Comparison of ENCODE assay signal across 10 cellular contexts in genomic region chr12:53208435-53208834, GRCh38. TPM values are rescaled to one million over a fixed set of nuclear protein-coding genes. Genes with fewer than 3 reads are reported as not detected.
DNase-seq lines count a peak whose midpoint lies in the region; ATAC-seq lines count a peak whose summit lies in the region.
"Had no signal": no experiment of that assay in that cellular context is flagged by ENCODE, and none has a peak within 500 bp of the region (broad histone marks: within the 10 kb centered on the region; RNA-seq: fewer than 3 reads in every experiment).

No MANE protein-coding gene starts in this region.

- peak overlapping the region; percentile 89 for H3K27ac Mint-ChIP-seq in T-helper 1 cell treated with Interleukin-12 subunit alpha and Interleukin-12 subunit beta and Interleukin-4 antibody, amounts not matched to agents 30 μg/mL and 1 μg/mL, for 36 hours
- H3K27ac Mint-ChIP-seq in activated naive CD8-positive, alpha-beta T cell treated with anti-CD3 and anti-CD28 coated beads for 36 hours = peak overlapping the region; percentile 81

- intact Hi-C loops in sciatic nerve (cut with DNase I) = no loop called here

- peak; percentile 66 for ATAC-seq in sciatic nerve
- no peak for ATAC-seq in HG02981 (IDR thresholded peaks at IDR 0.05; ENCODE audit: unreplicated experiment)
- ATAC-seq: PC-3 had no signal

- H3K36me3 Mint-ChIP-seq in T-helper 1 cell treated with Interleukin-12 subunit alpha and Interleukin-12 subunit beta and Interleukin-4 antibody, amounts not matched to agents 30 μg/mL and 1 μg/mL, for 36 hours (ENCODE audit: low read depth) = peaks cover 45% of the 10 kb centered on the region
- peaks cover 54% of the 10 kb centered on the region for H3K36me3 Mint-ChIP-seq in activated naive CD8-positive, alpha-beta T cell treated with anti-CD3 and anti-CD28 coated beads for 36 hours

- H3K27me3 Mint-ChIP-seq in T-helper 1 cell treated with Interleukin-12 subunit alpha and Interleukin-12 subunit beta and Interleukin-4 antibody, amounts not matched to agents 30 μg/mL and 1 μg/mL, for 36 hours (ENCODE audit: low read depth) = no peaks in the 10 kb centered on the region
- H3K27me3 Mint-ChIP-seq in activated naive CD8-positive, alpha-beta T cell treated with anti-CD3 and anti-CD28 coated beads for 36 hours = no peaks in the 10 kb centered on the region

- H3K9me3 Mint-ChIP-seq in T-helper 1 cell treated with Interleukin-12 subunit alpha and Interleukin-12 subunit beta and Interleukin-4 antibody, amounts not matched to agents 30 μg/mL and 1 μg/mL, for 36 hours = no peaks in the 10 kb centered on the region
- no peaks in the 10 kb centered on the region for H3K9me3 Mint-ChIP-seq in activated naive CD8-positive, alpha-beta T cell treated with anti-CD3 and anti-CD28 coated beads for 36 hours

- peaks cover 52% of the 10 kb centered on the region for H3K4me1 Mint-ChIP-seq in T-helper 1 cell treated with Interleukin-12 subunit alpha and Interleukin-12 subunit beta and Interleukin-4 antibody, amounts not matched to agents 30 μg/mL and 1 μg/mL, for 36 hours (ENCODE audit: low read depth)
- H3K4me1 Mint-ChIP-seq in activated naive CD8-positive, alpha-beta T cell treated with anti-CD3 and anti-CD28 coated beads for 36 hours = peaks cover 59% of the 10 kb centered on the region

- DNase-seq in T-helper 1 cell (no peak), sciatic nerve (ENCODE audit: low spot score) (no peak), NCI-H1048 (lab: John Stamatoyannopoulos, UW) (no peak)
- DNase-seq in activated naive CD8-positive, alpha-beta T cell treated with anti-CD3 and anti-CD28 coated beads for 36 hours = no peak
- DNase-seq: NCI-H1694 treated with DMSO at 0.1 percent for 48 hours, nucleus accumbens, PC-3, WERI-Rb-1 had no signal

- H3K4me3 Mint-ChIP-seq in T-helper 1 cell treated with Interleukin-12 subunit alpha and Interleukin-12 subunit beta and Interleukin-4 antibody, amounts not matched to agents 30 μg/mL and 1 μg/mL, for 36 hours = peak overlapping the region; percentile 84
- peak overlapping the region; percentile 62 for H3K4me3 Mint-ChIP-seq in activated naive CD8-positive, alpha-beta T cell treated with anti-CD3 and anti-CD28 coated beads for 36 hours

RNA-seq across cellular contexts. Expression of gene ITGB7, which starts 1.4 kb away (rescaled TPM):
- total RNA-seq in activated naive CD8-positive, alpha-beta T cell treated with anti-CD3 and anti-CD28 coated beads for 36 hours = 100 to 1,000 TPM; 102 to 105 TPM
- total RNA-seq in sciatic nerve = 33.4 TPM

RNA-seq across cellular contexts. Expression of gene RARG, which starts 23.6 kb away (rescaled TPM):
- total RNA-seq in activated naive CD8-positive, alpha-beta T cell treated with anti-CD3 and anti-CD28 coated beads for 36 hours = 10 to 100 TPM; 22.7 to 26.0 TPM
- 56.3 TPM for total RNA-seq in sciatic nerve

RNA-seq across cellular contexts. Expression of gene CSAD, which starts 27.7 kb away (rescaled TPM):
- total RNA-seq in activated naive CD8-positive, alpha-beta T cell treated with anti-CD3 and anti-CD28 coated beads for 36 hours = 10 to 100 TPM; 11.8 to 11.9 TPM
- 81.7 TPM for total RNA-seq in sciatic nerve

RNA-seq across cellular contexts. Expression of gene ZNF740, which starts 27.9 kb away (rescaled TPM):
- total RNA-seq in activated naive CD8-positive, alpha-beta T cell treated with anti-CD3 and anti-CD28 coated beads for 36 hours = 10 to 100 TPM; 34.9 to 42.8 TPM
- 51.0 TPM for total RNA-seq in sciatic nerve

RNA-seq across cellular contexts. Expression of gene ESPL1, which starts 59.7 kb away (rescaled TPM):
- total RNA-seq in activated naive CD8-positive, alpha-beta T cell treated with anti-CD3 and anti-CD28 coated beads for 36 hours = 10 to 100 TPM; 66.3 to 67.7 TPM
- 1.2 TPM for total RNA-seq in sciatic nerve
